ENCODE assay signal across 14 cellular contexts in genomic region chr5:124860271-124860670, GRCh38.
"Had no signal": no experiment of that assay in that cellular context is flagged by ENCODE, and none has a peak within 500 bp of the region (broad histone marks: within the 10 kb centered on the region; RNA-seq: fewer than 3 reads in every experiment).

No MANE protein-coding gene starts in this region.

- H3K4me3 Mint-ChIP-seq: naive thymus-derived CD8-positive, alpha-beta T cell; stimulated activated naive CD8-positive, alpha-beta T cell treated with anti-CD3 and anti-CD28 coated beads, Interleukin-15, amount 100 ng/mL, for 72 hours had no signal

- H3K27me3 Mint-ChIP-seq: stimulated activated naive CD8-positive, alpha-beta T cell treated with anti-CD3 and anti-CD28 coated beads, Interleukin-15, amount 100 ng/mL, for 72 hours had no signal

- H3K4me3 ChIP-seq: sigmoid colon, upper lobe of left lung had no signal

- H3K9me3 ChIP-seq: neutrophil, sigmoid colon, upper lobe of left lung had no signal

- H3K36me3 Mint-ChIP-seq: naive thymus-derived CD8-positive, alpha-beta T cell had no signal

- H3K27me3 ChIP-seq: neutrophil, sigmoid colon, upper lobe of left lung had no signal

- DNase-seq: activated naive CD4-positive, alpha-beta T cell; activated T-cell treated with anti-CD3 and anti-CD28 coated beads for 4 hours; anterior cingulate cortex; dermis blood vessel endothelial cell; kidney glomerular epithelial cell; mesenchymal stem cell; naive thymus-derived CD8-positive, alpha-beta T cell; sigmoid colon; stimulated activated CD4-positive, alpha-beta T cell treated with anti-CD3 and anti-CD28 coated beads, Interleukin-1b, Interleukin-23, amount 100 ng/mL, for 48 hours; stimulated activated naive CD8-positive, alpha-beta T cell treated with anti-CD3 and anti-CD28 coated beads, Interleukin-15, amount 100 ng/mL, for 72 hours; upper lobe of left lung had no signal

- ATAC-seq: activated CD4-positive, CD25-positive, alpha-beta regulatory T cell treated with anti-CD3 and anti-CD28 coated beads, Interleukin-2, amount 50 U/mL, for 24 hours; naive thymus-derived CD8-positive, alpha-beta T cell; stimulated activated naive CD8-positive, alpha-beta T cell treated with anti-CD3 and anti-CD28 coated beads, Interleukin-15, amount 100 ng/mL, for 72 hours had no signal

- H3K4me1 Mint-ChIP-seq: stimulated activated naive CD8-positive, alpha-beta T cell treated with anti-CD3 and anti-CD28 coated beads, Interleukin-15, amount 100 ng/mL, for 72 hours had no signal

- H3K36me3 ChIP-seq: neutrophil, sigmoid colon, upper lobe of left lung had no signal

- H3K27ac ChIP-seq: parathyroid adenoma, sigmoid colon, upper lobe of left lung had no signal

- H3K27ac Mint-ChIP-seq: stimulated activated naive CD8-positive, alpha-beta T cell treated with anti-CD3 and anti-CD28 coated beads, Interleukin-15, amount 100 ng/mL, for 72 hours had no signal
